In the genomic region with DNA sequence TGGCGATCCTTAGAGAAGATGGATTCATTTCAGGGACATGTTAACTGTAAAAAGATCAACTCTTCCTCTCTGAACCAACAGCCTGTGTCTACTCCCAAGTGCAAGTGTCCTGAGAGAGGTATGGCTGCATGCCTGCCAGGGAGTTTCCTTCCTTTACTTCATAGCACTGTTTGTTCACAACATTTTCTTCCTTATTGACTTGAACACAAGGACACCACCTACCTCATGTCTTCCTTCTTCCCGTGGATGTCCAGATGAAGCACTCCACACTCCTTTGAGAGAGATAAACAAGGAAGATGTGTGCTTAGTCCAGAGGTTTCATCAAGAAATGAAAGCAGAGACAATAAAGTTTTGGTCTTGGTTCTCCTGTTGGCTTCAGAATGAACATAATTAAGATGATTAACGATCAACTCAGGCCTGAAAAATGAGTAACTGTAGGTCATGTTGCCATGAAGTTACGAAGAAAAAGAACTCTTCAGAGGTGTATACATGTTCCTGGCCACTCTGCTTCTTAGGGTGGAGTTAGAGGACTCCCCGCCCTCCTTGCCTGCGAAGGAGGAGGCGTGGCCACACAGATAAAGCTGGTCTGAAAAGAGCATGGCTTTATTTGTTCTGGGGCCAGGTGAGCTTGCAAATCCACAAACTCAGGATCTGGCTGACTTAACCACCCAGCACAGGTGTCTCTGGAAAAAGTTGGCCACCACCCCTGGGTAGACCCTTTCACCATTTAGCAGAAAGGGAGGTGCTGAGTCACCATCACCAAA, we compare ENCODE assay signal across 19 cellular contexts.
DNase-seq lines count a peak whose midpoint lies in the region; ATAC-seq, FAIRE-seq and TF ChIP-seq lines count a peak whose summit lies in the region.
"Had no signal": no experiment of that assay in that cellular context is flagged by ENCODE, and none has a peak within 500 bp of the region (broad histone marks: within the 10 kb centered on the region; RNA-seq: fewer than 3 reads in every experiment).

No MANE protein-coding gene starts in this region.

- H3K9me3 ChIP-seq in H9 (ENCODE audit: control insufficient read depth, low read depth, low read length) (no peaks in the 10 kb centered on the region), GM12878 (replicated peaks; ENCODE audit: control insufficient read depth, insufficient read depth, low read length) (no peaks in the 10 kb centered on the region), mucosa of rectum (ENCODE audit: control insufficient read depth in 2 of 2, low read length in 2 of 2) (no peaks in the 10 kb centered on the region), SK-N-SH (no peaks in the 10 kb centered on the region)
- no peaks in the 10 kb centered on the region for H3K9me3 ChIP-seq in CD4-positive, alpha-beta T cell (ENCODE audit: control insufficient read depth, low read length)

- CTCF ChIA-PET in GM12878 (lab: Yijun Ruan, JAX), result no interaction called here
- CTCF ChIA-PET in CD4-positive, alpha-beta T cell (lab: Charles Lee), result no interaction called here
- CTCF ChIA-PET in SK-N-SH (lab: Yijun Ruan, JAX), result no interaction called here

- H3K23me2 ChIP-seq in H9 (ENCODE audit: insufficient read length, low read depth, low read length, poor library complexity, severe bottlenecking), result no peaks in the 10 kb centered on the region

- no peaks in the 10 kb centered on the region; the same call in 1 of the 2 replicates for H3K4me1 ChIP-seq in H9 (ENCODE audit: insufficient read depth, low read length)
- no peaks in the 10 kb centered on the region; the same call in 1 of the 2 replicates for H3K4me1 ChIP-seq in GM12878 (ENCODE audit: control insufficient read depth, insufficient read depth, low read length)
- H3K4me1 ChIP-seq in mucosa of rectum (ENCODE audit: control insufficient read depth in 2 of 2, insufficient read depth in 2 of 2, low read length in 2 of 2), result peaks cover 0 to 7% of the 10 kb centered on the region in 2 donors
- H3K4me1 ChIP-seq in SK-N-SH (ENCODE audit: control insufficient read depth in 1 of 2, insufficient read depth in 2 of 2, low read depth in 1 of 2, low read length in 1 of 2), result no peaks in the 10 kb centered on the region

- no peak overlapping the region for H2BK15ac ChIP-seq in H9 (ENCODE audit: low read depth, low read length)

- H3K4ac ChIP-seq in H9 (ENCODE audit: low read depth, low read length), result no peak overlapping the region

- in situ Hi-C loops in GM12878 (cut with MboI), result no loop called here

- H4K20me1 ChIP-seq in H9 (ENCODE audit: control insufficient read depth, insufficient read depth, insufficient read length), result no peaks in the 10 kb centered on the region
- no peaks in the 10 kb centered on the region for H4K20me1 ChIP-seq in GM12878 (ENCODE audit: control insufficient read depth, insufficient read depth)
- no peaks in the 10 kb centered on the region for H4K20me1 ChIP-seq in SK-N-SH (ENCODE audit: insufficient read depth)

- no peak for TF ChIP-seq EP300 in GM12878 (IDR thresholded peaks at IDR 0.05; ENCODE audit: borderline replicate concordance in 1 of 2, control insufficient read depth in 1 of 2, low read depth in 2 of 2, low read length in 2 of 2)
- no peak for TF ChIP-seq EP300 in SK-N-SH (IDR thresholded peaks at IDR 0.05; ENCODE audit: borderline replicate concordance in 1 of 2, low read depth in 1 of 2, low read length in 1 of 2)

- TF ChIP-seq RAD21 in GM12878 (IDR thresholded peaks at IDR 0.05; ENCODE audit: insufficient read depth, low read depth, low read length) (no peak), SK-N-SH (IDR thresholded peaks at IDR 0.05; ENCODE audit: low read length) (no peak)

- no peak overlapping the region for H3K4me2 ChIP-seq in H9 (ENCODE audit: insufficient read depth, insufficient read length, low read length)
- no peak overlapping the region for H3K4me2 ChIP-seq in GM12878 (ENCODE audit: control insufficient read depth, insufficient read depth)
- H3K4me2 ChIP-seq in SK-N-SH, result no peak overlapping the region

- no peak overlapping the region for H4K91ac ChIP-seq in H9 (ENCODE audit: insufficient read length, low read depth, low read length)

- no peak overlapping the region for H3K23ac ChIP-seq in H9 (ENCODE audit: insufficient read length, low read depth, low read length)

- ATAC-seq in GM12878, result no peak
- ATAC-seq in CD4-positive, alpha-beta T cell (ENCODE audit: poor library complexity), result no peak

- no peak overlapping the region for H4K5ac ChIP-seq in H9 (ENCODE audit: insufficient read length, low read depth, low read length)

- H3K4me3 ChIP-seq in GM12878 (no peak overlapping the region), mucosa of rectum (ENCODE audit: low read length in 2 of 2) (peak overlapping the region; percentile 42 to 49), SK-N-SH (ENCODE audit: low read depth in 2 of 2, low read length in 1 of 2) (no peak overlapping the region)
- H3K4me3 ChIP-seq: skin epidermis had no signal

- H3K27ac Mint-ChIP-seq in H9, result no peak overlapping the region
- no peak overlapping the region for H3K27ac Mint-ChIP-seq in CD4-positive, alpha-beta T cell

- no peak for TF ChIP-seq CTCF in H9 (conservative IDR thresholded peaks at IDR 0.05)
- TF ChIP-seq CTCF in GM12878 (IDR thresholded peaks at IDR 0.05 in 2 of 3, conservative IDR thresholded peaks at IDR 0.05 in 1 of 3; ENCODE audit: control insufficient read depth in 2 of 3, extremely low read depth in 1 of 3, insufficient read depth in 1 of 3, low read depth in 3 of 3, low read length in 3 of 3), result no peak
- no peak for TF ChIP-seq CTCF in CD4-positive, alpha-beta T cell (IDR thresholded peaks at IDR 0.05)
- no peak for TF ChIP-seq CTCF in SK-N-SH (IDR thresholded peaks at IDR 0.05)

- RAD21 ChIA-PET in GM12878 (lab: Charles Lee; ENCODE audit: unreplicated experiment), result interaction anchor here (0.7 kb wide), 1 partner anchor 872 kb away, joined by 3 read pairs; no protein-coding TSS in a partner anchor

- SMC1A ChIA-PET in GM12878 (lab: Charles Lee; ENCODE audit: uncharacterized antibody, unreplicated experiment), result interaction anchor here (0.8 to 1.8 kb wide), 2 partner anchors 8 to 58 kb away, joined by 3 to 7 read pairs; no protein-coding TSS in a partner anchor

- H3K9ac ChIP-seq in H9 (ENCODE audit: extremely low read depth, insufficient read length, low read length) (no peak overlapping the region), GM12878 (ENCODE audit: control insufficient read depth, insufficient read depth, low read length) (no peak overlapping the region), mucosa of rectum (ENCODE audit: low read depth in 1 of 2, low read length in 2 of 2) (no peak overlapping the region), SK-N-SH (no peak overlapping the region)

- no peaks in the 10 kb centered on the region for H3K9me2 ChIP-seq in SK-N-SH

- FAIRE-seq in GM12878 (lab: Jason Lieb, UNC), result no peak

- peaks cover 0 to 20% of the 10 kb centered on the region in 2 experiments; a peak in 3 of 4 replicates for H3K4me1 Mint-ChIP-seq in H9
- no peaks in the 10 kb centered on the region for H3K4me1 Mint-ChIP-seq in CD4-positive, alpha-beta T cell (ENCODE audit: low read depth)
- H3K4me1 Mint-ChIP-seq: central memory CD8-positive, alpha-beta T cell had no signal

- H4K8ac ChIP-seq in H9 (replicated peaks; ENCODE audit: insufficient read length, low read depth, low read length), result no peak overlapping the region

- H3K79me1 ChIP-seq in H9 (ENCODE audit: insufficient read depth, low read depth, low read length, poor library complexity, severe bottlenecking), result no peaks in the 10 kb centered on the region

- H2AK5ac ChIP-seq in H9 (ENCODE audit: insufficient read length, low read length), result no peak overlapping the region

- no peak overlapping the region for H2BK12ac ChIP-seq in H9 (ENCODE audit: insufficient read length, low read depth, low read length)

- no peak overlapping the region for H3T11ph ChIP-seq in H9 (ENCODE audit: low read length)

- H3K18ac ChIP-seq in H9 (ENCODE audit: insufficient read length, low read depth, low read length), result no peak overlapping the region

- no peak overlapping the region for H2BK120ac ChIP-seq in H9 (ENCODE audit: low read depth, low read length, poor library complexity, severe bottlenecking)

- H3K4me3 Mint-ChIP-seq in H9, result no peak overlapping the region
- H3K4me3 Mint-ChIP-seq in CD4-positive, alpha-beta T cell, result no peak overlapping the region
- H3K4me3 Mint-ChIP-seq: central memory CD8-positive, alpha-beta T cell had no signal

- H3K36me3 Mint-ChIP-seq in H9 (ENCODE audit: insufficient read depth in 1 of 3, low read depth in 3 of 3), result no peaks in the 10 kb centered on the region
- no peaks in the 10 kb centered on the region for H3K36me3 Mint-ChIP-seq in CD4-positive, alpha-beta T cell (ENCODE audit: low read depth)

- H3K36me3 ChIP-seq in GM12878 (ENCODE audit: control insufficient read depth in 2 of 2, insufficient read depth in 2 of 2, low read length in 1 of 2), result no peaks in the 10 kb centered on the region
- H3K36me3 ChIP-seq in mucosa of rectum (ENCODE audit: control insufficient read depth in 2 of 2, insufficient read depth in 2 of 2, low read length in 2 of 2), result no peaks in the 10 kb centered on the region
- H3K36me3 ChIP-seq in SK-N-SH (replicated peaks in 1 of 2; ENCODE audit: control insufficient read depth in 1 of 2, insufficient read depth in 2 of 2, low read length in 1 of 2), result no peaks in the 10 kb centered on the region

- peaks cover 40% of the 10 kb centered on the region for H3K27me3 Mint-ChIP-seq in H9 (ENCODE audit: low read depth)
- H3K27me3 Mint-ChIP-seq in CD4-positive, alpha-beta T cell, result no peaks in the 10 kb centered on the region
- H3K27me3 Mint-ChIP-seq: central memory CD8-positive, alpha-beta T cell had no signal

- no TSS peak for BruUV-seq in GM12878 (replicated peaks; lab: Mats Ljungman, UMichigan)

- H2BK5ac ChIP-seq in H9 (ENCODE audit: insufficient read length, low read length), result no peak overlapping the region

- no peak overlapping the region for H3K14ac ChIP-seq in H9 (ENCODE audit: insufficient read depth, low read length)

- H3F3A ChIP-seq in SK-N-SH (replicated peaks; ENCODE audit: insufficient read depth), result no peaks in the 10 kb centered on the region

- no peaks in the 10 kb centered on the region; a peak in 1 of 5 replicates for H3K9me3 Mint-ChIP-seq in H9
- no peaks in the 10 kb centered on the region for H3K9me3 Mint-ChIP-seq in CD4-positive, alpha-beta T cell

- no peak overlapping the region for H3K56ac ChIP-seq in H9 (ENCODE audit: insufficient read length, low read depth, low read length)

- no CpG with 5 or more reads among the region's 7 CpGs for WGBS in H9 (ENCODE audit: extremely low coverage, insufficient read length, low lambda C conversion rate)
- WGBS in GM12878 (ENCODE audit: insufficient coverage, insufficient replicate concordance, low lambda C conversion rate, missing lambda C conversion rate), result 44% methylated on average over 7 of the region's 7 CpGs
- 57% methylated on average over 7 of the region's 7 CpGs for WGBS in SK-N-SH (ENCODE audit: low lambda C conversion rate)

- no peak overlapping the region for H3K27ac ChIP-seq in H9 (ENCODE audit: insufficient read length, low read depth, low read length)
- H3K27ac ChIP-seq in GM12878 (ENCODE audit: control insufficient read depth, insufficient read depth), result no peak overlapping the region
- H3K27ac ChIP-seq in mucosa of rectum (ENCODE audit: low read depth in 2 of 2, low read length in 2 of 2), result peak overlapping the region; percentile 48 to 71
- H3K27ac ChIP-seq in CD4-positive, alpha-beta T cell (ENCODE audit: low read depth, low read length), result no peak overlapping the region
- no peak overlapping the region for H3K27ac ChIP-seq in SK-N-SH (ENCODE audit: low read depth in 2 of 2, low read length in 1 of 2)
- H3K27ac ChIP-seq: skin epidermis had no signal

- H3K27me3 ChIP-seq in H9 (ENCODE audit: insufficient read depth, low read length), result peaks cover 19% of the 10 kb centered on the region; the same call in 1 of the 2 replicates
- H3K27me3 ChIP-seq in GM12878 (replicated peaks in 1 of 2; ENCODE audit: control insufficient read depth in 2 of 2, insufficient read depth in 2 of 2, low read length in 1 of 2), result 0 out of 4 replicates have a peak, but pooled peaks cover 0 to 3% of the 10 kb centered on the region in 2 experiments
- no peaks in the 10 kb centered on the region for H3K27me3 ChIP-seq in mucosa of rectum (ENCODE audit: control insufficient read depth in 2 of 2, insufficient read depth in 2 of 2, low read length in 2 of 2)
- H3K27me3 ChIP-seq in CD4-positive, alpha-beta T cell (ENCODE audit: control insufficient read depth, insufficient read depth, low read length), result no peaks in the 10 kb centered on the region
- H3K27me3 ChIP-seq in SK-N-SH (ENCODE audit: insufficient read depth), result no peaks in the 10 kb centered on the region

- TF ChIP-seq POLR2A in GM12878 (IDR thresholded peaks at IDR 0.05; ENCODE audit: low read depth, low read length), result no peak

- DNase-seq in H9 (peak; percentile 50), NAMALWA (ENCODE audit: low spot score) (peak; percentile 7), GM12878 (ENCODE audit: low read depth, low spot score) (no peak), NCI-H187 treated with DMSO at 0.1 percent for 48 hours (lab: John Stamatoyannopoulos, UW) (no peak), SK-N-SH (no peak)
- DNase-seq in activated effector memory CD4-positive, alpha-beta T cell treated with Interleukin-2 at 50 U/mL for 16 hours, result no peak
- DNase-seq in CD4-positive, alpha-beta T cell, result no peak
- DNase-seq: activated gamma-delta T cell; amygdala; DMS79; effector CD8-positive, alpha-beta T cell; Kasumi-1; NCI-H2029 treated with DMSO at 0.1 percent for 48 hours; NCI-H774; Right ventricle myocardium superior; trophoblast cell had no signal

- POLR2A ChIA-PET in GM12878 (lab: Charles Lee), result no interaction called here
- POLR2A ChIA-PET in CD4-positive, alpha-beta T cell (lab: Charles Lee), result no interaction called here
- POLR2A ChIA-PET in SK-N-SH (lab: Yijun Ruan, JAX), result no interaction called here

- intact Hi-C loops in GM12878 (cut with micrococcal nuclease; ENCODE audit: unreplicated experiment), result no loop called here
- intact Hi-C loops in CD4-positive, alpha-beta T cell (cut with DNase I, micrococcal nuclease), result no loop called here

- no peak overlapping the region for H2BK20ac ChIP-seq in H9 (ENCODE audit: low read depth, low read length, poor library complexity, severe bottlenecking)

- no peaks in the 10 kb centered on the region for H3K79me2 ChIP-seq in H9 (ENCODE audit: insufficient read depth, low read length)
- H3K79me2 ChIP-seq in GM12878 (ENCODE audit: control insufficient read depth, insufficient read depth, low read length), result no peaks in the 10 kb centered on the region
- H3K79me2 ChIP-seq in SK-N-SH (ENCODE audit: insufficient read depth), result no peaks in the 10 kb centered on the region

- no peak overlapping the region for H2AFZ ChIP-seq in H9 (ENCODE audit: low read length)
- no peak overlapping the region; the same call in 1 of the 2 replicates for H2AFZ ChIP-seq in GM12878 (ENCODE audit: control insufficient read depth, low read depth, low read length)
- no peak overlapping the region for H2AFZ ChIP-seq in SK-N-SH (ENCODE audit: low read depth)

Comparison
In these comparisons a context has a peak if more than half of its experiments do, and no peak if none do; other contexts are left out.
1. DNase-seq: peak in H9 (single experiment) and NAMALWA (single experiment); none in GM12878 (single experiment), NCI-H187 treated with DMSO at 0.1 percent for 48 hours (single experiment), activated effector memory CD4-positive, alpha-beta T cell treated with Interleukin-2 at 50 U/mL for 16 hours (single experiment), CD4-positive, alpha-beta T cell (0 of 10) and SK-N-SH (single experiment).
2. H3K27ac ChIP-seq: peak in mucosa of rectum (2 of 2); none in H9 (single experiment), GM12878 (single experiment), CD4-positive, alpha-beta T cell (single experiment) and SK-N-SH (0 of 2).
3. H3K4me3 ChIP-seq: peak in mucosa of rectum (2 of 2); none in GM12878 (single experiment) and SK-N-SH (0 of 2).